ENCODE assay signal across 18 cellular contexts in genomic region chr12:113582521-113583218, GRCh38.
DNase-seq lines count a peak whose midpoint lies in the region; TF ChIP-seq lines count a peak whose summit lies in the region.
"Had no signal": no experiment of that assay in that cellular context is flagged by ENCODE, and none has a peak within 500 bp of the region (broad histone marks: within the 10 kb centered on the region; RNA-seq: fewer than 3 reads in every experiment).

No MANE protein-coding gene starts in this region.

- no peak for TF ChIP-seq POLR2A in adrenal gland (IDR thresholded peaks at IDR 0.05)
- no peak for TF ChIP-seq POLR2A in esophagus muscularis mucosa (IDR thresholded peaks at IDR 0.05; ENCODE audit: low read depth)
- no peak for TF ChIP-seq POLR2A in vagina (IDR thresholded peaks at IDR 0.05)

- DNase-seq in A172 (ENCODE audit: low spot score) (peak; percentile 37), HK-2 (ENCODE audit: unreplicated experiment) (peak; percentile 16), NCI-H524 treated with DMSO at 0.1 percent for 48 hours (lab: John Stamatoyannopoulos, UW) (peak; percentile 55), adrenal gland (peak in 4 of 7 donors; percentile 14 to 35 (median 17)), UCSD-AML1 (lab: John Stamatoyannopoulos, UW; ENCODE audit: unreplicated experiment) (no peak), GM10266 (ENCODE audit: extremely low spot score) (no peak), esophagus muscularis mucosa (ENCODE audit: extremely low spot score) (no peak), vagina (ENCODE audit: extremely low spot score in 2 of 2) (no peak)
- DNase-seq: activated B cell treated with CpG ODN at 0.5 μM for 24 hours; activated gamma-delta T cell treated with Interleukin-2 at 50 U/mL for 16 hours; aorta; H9; immature natural killer cell; mesenchymal stem cell; NCI-H1048; sigmoid colon; stimulated activated CD8-positive, alpha-beta memory T cell treated with anti-CD3 and anti-CD28 coated beads, Interleukin-4, amount 100 ng/mL, for 48 hours had no signal

- 9 to 20% (median 19%) methylated on average over 5 of the region's 5 CpGs for WGBS in adrenal gland, 4 donors
- WGBS in esophagus muscularis mucosa: 26% methylated on average over 5 of the region's 5 CpGs

- intact Hi-C loops in adrenal gland (cut with DNase I): no loop called here
- intact Hi-C loops in esophagus muscularis mucosa (cut with DNase I): no loop called here
- intact Hi-C loops in vagina (cut with DNase I): no loop called here

- TF ChIP-seq EP300 in esophagus muscularis mucosa (IDR thresholded peaks at IDR 0.05): no peak

- H3K27me3 ChIP-seq in adrenal gland: no peaks in the 10 kb centered on the region
- peaks cover 0 to 72% (median 0%) of the 10 kb centered on the region in 4 donors for H3K27me3 ChIP-seq in esophagus muscularis mucosa
- H3K27me3 ChIP-seq in vagina: no peaks in the 10 kb centered on the region

- H3K4me3 ChIP-seq in adrenal gland: no peak overlapping the region
- no peak overlapping the region for H3K4me3 ChIP-seq in esophagus muscularis mucosa
- H3K4me3 ChIP-seq in vagina: no peak overlapping the region
- H3K4me3 ChIP-seq: sigmoid colon, tibial artery had no signal

- no peak overlapping the region for H3K27ac ChIP-seq in adrenal gland
- H3K27ac ChIP-seq in esophagus muscularis mucosa (replicated peaks in 1 of 4): no peak overlapping the region
- H3K27ac ChIP-seq in vagina: no peak overlapping the region
- H3K27ac ChIP-seq: sigmoid colon, tibial artery had no signal

- H3K9me3 ChIP-seq in adrenal gland (replicated peaks in 1 of 3): peaks cover 0 to 3% (median 0%) of the 10 kb centered on the region in 3 donors
- H3K9me3 ChIP-seq in esophagus muscularis mucosa: peaks cover 0 to 29% (median 7%) of the 10 kb centered on the region in 4 donors
- no peaks in the 10 kb centered on the region for H3K9me3 ChIP-seq in vagina

- H3K36me3 ChIP-seq in adrenal gland (replicated peaks in 1 of 2) (no peaks in the 10 kb centered on the region), esophagus muscularis mucosa (no peaks in the 10 kb centered on the region), vagina (no peaks in the 10 kb centered on the region)
- H3K36me3 ChIP-seq: sigmoid colon, tibial artery had no signal

- TF ChIP-seq CTCF in adrenal gland (IDR thresholded peaks at IDR 0.05) (no peak), GM10266 (IDR thresholded peaks at IDR 0.05; ENCODE audit: control insufficient read depth, insufficient read depth, low read depth, missing control alignments) (no peak), esophagus muscularis mucosa (IDR thresholded peaks at IDR 0.05) (no peak), vagina (IDR thresholded peaks at IDR 0.05) (no peak)

- H3K4me1 ChIP-seq in adrenal gland (replicated peaks in 1 of 2) (no peaks in the 10 kb centered on the region), esophagus muscularis mucosa (no peaks in the 10 kb centered on the region), vagina (no peaks in the 10 kb centered on the region)
- H3K4me1 ChIP-seq: sigmoid colon, tibial artery had no signal

Comparison
In these comparisons a context has a peak if more than half of its experiments do, and no peak if none do; other contexts are left out.
1. DNase-seq: peak in A172 (single experiment), HK-2 (single experiment), NCI-H524 treated with DMSO at 0.1 percent for 48 hours (single experiment) and adrenal gland (4 of 7); none in UCSD-AML1 (single experiment), GM10266 (single experiment), esophagus muscularis mucosa (single experiment) and vagina (0 of 2).